15 cellular contexts compared by ENCODE assay signal in the genomic region with DNA sequence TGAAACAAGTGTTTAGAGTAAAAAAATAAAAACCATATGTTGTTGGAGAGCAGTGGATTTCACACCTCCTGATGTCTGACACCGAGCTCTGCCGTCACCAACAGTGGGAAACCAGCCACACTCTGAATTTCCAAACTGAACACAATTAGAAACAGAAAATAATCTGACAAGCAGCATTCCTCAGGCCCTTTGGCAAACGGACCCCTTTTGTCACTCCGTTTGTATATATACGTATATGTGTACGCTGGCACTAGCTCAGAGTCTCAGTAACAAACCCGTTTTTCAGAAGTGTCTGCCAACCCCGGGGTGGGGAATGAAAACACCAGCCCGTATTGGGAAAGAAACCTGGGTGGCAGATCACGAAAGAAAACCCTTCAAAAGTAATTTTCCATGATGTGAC. TPM values are rescaled to one million over a fixed set of nuclear protein-coding genes. Genes with fewer than 3 reads are reported as not detected.
DNase-seq lines count a peak whose midpoint lies in the region; ATAC-seq and TF ChIP-seq lines count a peak whose summit lies in the region.
"Had no signal": no experiment of that assay in that cellular context is flagged by ENCODE, and none has a peak within 500 bp of the region (broad histone marks: within the 10 kb centered on the region; RNA-seq: fewer than 3 reads in every experiment).

No MANE protein-coding gene starts in this region.

- no peak for TF ChIP-seq POLR2A in body of pancreas (IDR thresholded peaks at IDR 0.05)

- no peaks in the 10 kb centered on the region for H3K36me3 ChIP-seq in body of pancreas (replicated peaks in 1 of 2; ENCODE audit: insufficient read depth in 1 of 2, low read depth in 2 of 2)

- TF ChIP-seq CTCF in HFF-Myc (IDR thresholded peaks at IDR 0.05; ENCODE audit: low read depth, low read length, missing control alignments) (no peak), body of pancreas (IDR thresholded peaks at IDR 0.05) (no peak)

- H3K9me3 ChIP-seq in body of pancreas, result no peaks in the 10 kb centered on the region
- H3K9me3 ChIP-seq: Caco-2 had no signal

- ATAC-seq in body of pancreas, result peak; percentile 45
- peak; percentile 31 for ATAC-seq in left ventricle myocardium superior
- ATAC-seq: stimulated activated naive B cell treated with anti-CD40 and anti-IgM and Interleukin-4, amounts not matched to agents 10 μg/mL and 1 μg/mL and 100 μg/mL, for 72 hours had no signal

- 16 to 27% methylated on average over 10 of the region's 10 CpGs for WGBS in body of pancreas, 2 donors

- intact Hi-C loops in body of pancreas (cut with DNase I) (no loop called here), left ventricle myocardium superior (cut with micrococcal nuclease) (no loop called here)

- H3K27ac ChIP-seq in body of pancreas, result peak overlapping the region in 2 of 4 donors; percentile 45 to 60

- H3K27me3 ChIP-seq in body of pancreas, result no peaks in the 10 kb centered on the region

- peak; percentile 48 for DNase-seq in HFF-Myc (ENCODE audit: extremely low read depth, low read depth)
- DNase-seq in body of pancreas, result peak; percentile 45 to 69 (median 56)
- DNase-seq in left ventricle myocardium superior, result no peak
- DNase-seq in superior temporal gyrus (ENCODE audit: extremely low spot score), result peak; percentile 38
- no peak for DNase-seq in NCI-H748 treated with DMSO at 0.1 percent for 48 hours (lab: John Stamatoyannopoulos, UW)
- DNase-seq in DMS79 (lab: John Stamatoyannopoulos, UW), result no peak
- DNase-seq in T-helper 9 cell, result no peak
- DNase-seq in NCI-H345 treated with DMSO at 0.1 percent for 48 hours (lab: John Stamatoyannopoulos, UW; ENCODE audit: unreplicated experiment), result no peak
- DNase-seq: activated CD4-positive, CD25-positive, alpha-beta regulatory T cell treated with anti-CD3 and anti-CD28 coated beads, Interleukin-2, amount 50 U/mL, for 72 hours; activated T-cell treated with anti-CD3 and anti-CD28 coated beads, Interleukin-2, amount 50 U/mL, for 24 hours; Caco-2; midbrain; NCI-H146; stimulated activated CD4-positive, alpha-beta T cell treated with anti-CD3 and anti-CD28 coated beads, Interleukin-4, amount 100 ng/mL, for 24 hours; stimulated activated naive B cell treated with anti-CD40 and anti-IgM and Interleukin-4, amounts not matched to agents 10 μg/mL and 1 μg/mL and 100 μg/mL, for 72 hours had no signal

- H3K4me1 ChIP-seq in body of pancreas, result peaks cover 36% of the 10 kb centered on the region

- H3K4me3 ChIP-seq in HFF-Myc (replicated peaks; ENCODE audit: low read depth, low read length), result 0 out of 2 replicates have a peak overlapping the region, but pooled peaks have one; percentile 1
- H3K4me3 ChIP-seq in body of pancreas, result no peak overlapping the region

RNA-seq across cellular contexts. Expression of a gene that starts 32.5 kb away (rescaled TPM):
- total RNA-seq in body of pancreas, result 10 to 100 TPM; 29.0 to 38.7 TPM
- 377 TPM for total RNA-seq in left ventricle myocardium superior

RNA-seq across cellular contexts. Expression of a gene that starts 46.4 kb away (rescaled TPM):
- 10 to 100 TPM; 68.9 to 70.8 TPM for total RNA-seq in body of pancreas
- 30.3 TPM for total RNA-seq in left ventricle myocardium superior

Comparison
In these comparisons a context has a peak if more than half of its experiments do, and no peak if none do; other contexts are left out.
1. DNase-seq: peak in HFF-Myc (single experiment), body of pancreas (4 of 4) and superior temporal gyrus (single experiment); none in left ventricle myocardium superior (single experiment), NCI-H748 treated with DMSO at 0.1 percent for 48 hours (single experiment), DMS79 (single experiment), T-helper 9 cell (single experiment) and NCI-H345 treated with DMSO at 0.1 percent for 48 hours (single experiment).